Comparison of ENCODE assay signal across 23 cellular contexts in the genomic region with DNA sequence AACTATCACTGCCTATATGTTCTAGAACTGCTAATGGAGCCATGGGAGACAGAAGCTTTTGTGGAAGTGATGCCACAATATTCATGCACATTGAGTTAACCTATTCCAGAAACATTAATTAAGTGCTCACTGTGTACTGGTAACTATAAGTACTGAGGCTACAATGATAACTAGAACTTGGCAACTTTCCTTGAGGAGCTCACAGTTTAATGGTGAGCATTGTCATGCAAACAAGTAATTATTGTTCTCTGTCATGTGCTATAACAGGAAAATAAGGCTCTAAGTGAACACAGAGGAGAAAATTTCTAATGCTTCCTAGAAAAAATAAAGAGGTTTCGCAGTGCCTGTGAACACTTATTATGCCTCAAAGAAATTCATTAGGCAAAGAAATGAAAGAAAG.
"Had no signal": no experiment of that assay in that cellular context is flagged by ENCODE, and none has a peak within 500 bp of the region (broad histone marks: within the 10 kb centered on the region; RNA-seq: fewer than 3 reads in every experiment).

No MANE protein-coding gene starts in this region.

- H3K27ac ChIP-seq: esophagus muscularis mucosa, foreskin keratinocyte, left ventricle myocardium inferior, ovary, prostate gland, sigmoid colon, suprapubic skin, tibial nerve, VCaP had no signal

- DNase-seq: activated CD4-positive, alpha-beta T cell treated with anti-CD3 and anti-CD28 coated beads for 4 hours; activated CD4-positive, alpha-beta T cell treated with anti-CD3 and anti-CD28 coated beads, Interleukin-2, amount 50 U/mL, for 4 hours; activated naive CD4-positive, alpha-beta T cell; activated T-cell treated with anti-CD3 and anti-CD28 coated beads for 4 hours; activated T-cell treated with anti-CD3 and anti-CD28 coated beads, Interleukin-2, amount 50 U/mL, for 72 hours; aorta; effector CD4-positive, alpha-beta T cell; foreskin keratinocyte; left ventricle myocardium inferior; naive thymus-derived CD4-positive, alpha-beta T cell; ovary; sigmoid colon; small intestine; stimulated activated CD4-positive, alpha-beta T cell treated with anti-CD3 and anti-CD28 coated beads, Interleukin-1b, Interleukin-23, amount 100 ng/mL, for 48 hours; stimulated activated CD4-positive, alpha-beta T cell treated with anti-CD3 and anti-CD28 coated beads, Interleukin-4, amount 100 ng/mL, for 4 hours; stimulated activated CD8-positive, alpha-beta memory T cell treated with anti-CD3 and anti-CD28 coated beads, Interleukin-4, amount 100 ng/mL, for 48 hours; stimulated activated naive CD8-positive, alpha-beta T cell treated with anti-CD3 and anti-CD28 coated beads, Interleukin-15, amount 100 ng/mL, for 72 hours had no signal

- ATAC-seq: activated T-cell treated with anti-CD3 and anti-CD28 coated beads, Interleukin-2, amount 50 U/mL, for 72 hours; foreskin keratinocyte; naive thymus-derived CD4-positive, alpha-beta T cell; stimulated activated memory B cell treated with anti-CD40 and anti-IgM and Interleukin-4, amounts not matched to agents 10 μg/mL and 1 μg/mL and 100 μg/mL, for 72 hours; stimulated activated naive CD8-positive, alpha-beta T cell treated with anti-CD3 and anti-CD28 coated beads, Interleukin-15, amount 100 ng/mL, for 72 hours had no signal
